Comparison of ENCODE assay signal across 9 cellular contexts in the genomic region with DNA sequence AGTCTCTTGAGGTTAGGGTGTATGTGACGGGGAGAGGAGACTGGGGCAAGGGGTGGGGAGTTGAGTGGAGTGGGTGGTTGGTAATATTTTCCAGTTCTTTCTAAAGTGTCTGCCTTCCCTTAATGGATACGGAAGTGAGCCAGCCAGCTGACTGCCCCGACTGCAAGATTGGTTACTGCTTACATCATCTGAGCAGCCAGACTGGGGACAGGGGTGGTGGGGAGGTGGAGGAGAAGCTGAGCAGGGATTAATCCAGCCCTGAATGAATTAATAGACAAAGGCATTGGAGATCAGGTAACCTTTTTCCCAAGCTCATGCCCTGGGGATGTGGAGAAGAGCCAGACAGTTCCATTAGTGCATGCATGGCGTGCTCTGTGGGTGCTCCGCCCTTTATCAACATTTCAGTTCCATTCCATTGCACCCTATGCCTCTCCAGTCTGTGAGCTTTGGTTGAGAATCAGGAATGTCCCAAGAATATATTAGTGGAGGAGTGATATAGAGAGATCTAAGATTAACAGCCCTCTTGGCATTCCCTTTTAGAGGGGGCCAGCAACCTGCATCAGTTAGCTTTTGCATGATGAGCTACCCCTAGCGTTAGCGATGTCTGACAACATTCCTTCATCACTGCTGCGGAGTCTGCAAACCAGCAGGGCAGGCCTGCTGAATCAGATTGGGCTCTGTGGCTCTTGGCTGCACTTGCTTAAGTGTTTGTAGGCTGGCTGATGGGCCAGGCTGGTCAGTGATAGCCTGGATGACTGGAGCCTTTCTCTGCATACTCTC.
A peak's percentile ranks its signal among the peaks of the same experiment; 100 is the strongest.
DNase-seq lines count a peak whose midpoint lies in the region; ATAC-seq and TF ChIP-seq lines count a peak whose summit lies in the region.
"Had no signal": no experiment of that assay in that cellular context is flagged by ENCODE, and none has a peak within 500 bp of the region (broad histone marks: within the 10 kb centered on the region; RNA-seq: fewer than 3 reads in every experiment).

No MANE protein-coding gene starts in this region.

- peak overlapping the region in 1 of 2 experiments; percentile 12 for H2BK12ac ChIP-seq in mesenchymal stem cell (ENCODE audit: low read length in 2 of 2)

- no peak overlapping the region for H3K14ac ChIP-seq in mesenchymal stem cell (ENCODE audit: low read length in 2 of 2)

- H3K27me3 ChIP-seq in mammary epithelial cell (ENCODE audit: insufficient read depth, low read length): no peaks in the 10 kb centered on the region
- no peaks in the 10 kb centered on the region for H3K27me3 ChIP-seq in mesenchymal stem cell (ENCODE audit: control insufficient read depth in 1 of 2, insufficient read depth in 1 of 2, low read length in 2 of 2)
- H3K27me3 ChIP-seq in CD8-positive, alpha-beta T cell (ENCODE audit: insufficient read depth, low read length): no peaks in the 10 kb centered on the region

- no TSS peak for BruUV-seq in mammary epithelial cell (replicated peaks; lab: Mats Ljungman, UMichigan)

- H4K91ac ChIP-seq in mesenchymal stem cell (ENCODE audit: low read length): peak overlapping the region; percentile 28

- H2BK5ac ChIP-seq in mesenchymal stem cell (ENCODE audit: low read depth, low read length, poor library complexity, severe bottlenecking): no peak overlapping the region

- H2AFZ ChIP-seq in mammary epithelial cell (ENCODE audit: low read depth, low read length): peak overlapping the region; percentile 65
- no peak overlapping the region for H2AFZ ChIP-seq in mesenchymal stem cell (ENCODE audit: low read depth, low read length)

- no peaks in the 10 kb centered on the region for H3K4me1 ChIP-seq in mammary epithelial cell (ENCODE audit: insufficient read depth, low read length)
- H3K4me1 ChIP-seq in mesenchymal stem cell (ENCODE audit: control insufficient read depth, insufficient read depth, low read depth, low read length): no peaks in the 10 kb centered on the region
- no peaks in the 10 kb centered on the region for H3K4me1 ChIP-seq in CD8-positive, alpha-beta T cell (ENCODE audit: insufficient read depth, low read length)

- peak overlapping the region; percentile 18 for H3K4me2 ChIP-seq in mammary epithelial cell (ENCODE audit: insufficient read depth, low read depth, low read length)
- no peak overlapping the region for H3K4me2 ChIP-seq in mesenchymal stem cell (ENCODE audit: low read length, poor library complexity, severe bottlenecking)

- H3K9ac ChIP-seq in mammary epithelial cell (ENCODE audit: insufficient read depth, low read length): no peak overlapping the region
- peak overlapping the region; percentile 20 for H3K9ac ChIP-seq in mesenchymal stem cell (ENCODE audit: low read length)

- WGBS in mammary epithelial cell (ENCODE audit: low coverage, missing lambda C conversion rate): 34% methylated on average over 8 of the region's 8 CpGs
- WGBS in mesenchymal stem cell: 70% methylated on average over 6 of the region's 8 CpGs

- no peaks in the 10 kb centered on the region for H3K4me1 Mint-ChIP-seq in CD8-positive, alpha-beta T cell (ENCODE audit: low read depth)
- H3K4me1 Mint-ChIP-seq: central memory CD8-positive, alpha-beta T cell had no signal

- no peaks in the 10 kb centered on the region for H3K27me3 Mint-ChIP-seq in CD8-positive, alpha-beta T cell (ENCODE audit: low read depth)

- H3K9me3 ChIP-seq in mammary epithelial cell (replicated peaks; ENCODE audit: insufficient read depth, low read length): no peaks in the 10 kb centered on the region
- no peaks in the 10 kb centered on the region for H3K9me3 ChIP-seq in mesenchymal stem cell (ENCODE audit: control insufficient read depth, low read length)
- no peaks in the 10 kb centered on the region for H3K9me3 ChIP-seq in CD8-positive, alpha-beta T cell (ENCODE audit: low read length)

- no peaks in the 10 kb centered on the region for H4K20me1 ChIP-seq in mammary epithelial cell (ENCODE audit: insufficient read depth, low read length)

- in situ Hi-C loops in mammary epithelial cell (cut with MboI; ENCODE audit: low sequenced_read_pairs in 2 of 2): no loop called here

- H3K36me3 ChIP-seq in mammary epithelial cell (ENCODE audit: insufficient read depth, low read length) (no peaks in the 10 kb centered on the region), mesenchymal stem cell (ENCODE audit: control insufficient read depth in 1 of 2, insufficient read depth in 2 of 2, low read depth in 1 of 2, low read length in 2 of 2) (no peaks in the 10 kb centered on the region)
- H3K36me3 ChIP-seq in CD8-positive, alpha-beta T cell (ENCODE audit: insufficient read depth, low read length): no peaks in the 10 kb centered on the region

- CTCF ChIA-PET in AG04449 (lab: Yijun Ruan, JAX) (interaction anchor here (0.7 to 2.1 kb wide), 11 partner anchors 9 to 920 kb away, joined by 3 to 14 read pairs (median 5); no protein-coding TSS in a partner anchor), mammary epithelial cell (lab: Charles Lee; ENCODE audit: low non-redundant PET) (interaction anchor here (0.5 kb wide), 1 partner anchor 506 kb away, joined by 5 read pairs; no protein-coding TSS in a partner anchor)
- CTCF ChIA-PET in CD8-positive, alpha-beta T cell (lab: Charles Lee): no interaction called here

- no peak overlapping the region for H3K27ac Mint-ChIP-seq in CD8-positive, alpha-beta T cell

- H3K27ac ChIP-seq in mammary epithelial cell (ENCODE audit: insufficient read depth, low read depth, low read length) (no peak overlapping the region), mesenchymal stem cell (ENCODE audit: low read length, poor library complexity, severe bottlenecking) (no peak overlapping the region)
- H3K27ac ChIP-seq in CD8-positive, alpha-beta T cell (ENCODE audit: low read depth, low read length): no peak overlapping the region

- H2BK15ac ChIP-seq in mesenchymal stem cell (ENCODE audit: low read depth, poor library complexity, severe bottlenecking): no peak overlapping the region

- no peaks in the 10 kb centered on the region for H3K79me2 ChIP-seq in mammary epithelial cell (ENCODE audit: insufficient read depth, low read length)

- no peak for DNase-seq in AG04449 (ENCODE audit: low read depth, low spot score)
- peak; percentile 16 for DNase-seq in NCI-H2029 treated with DMSO at 0.1 percent for 48 hours (lab: John Stamatoyannopoulos, UW)
- peak; percentile 32 for DNase-seq in mammary epithelial cell
- peak; percentile 78 for DNase-seq in mesenchymal stem cell
- DNase-seq in CD8-positive, alpha-beta T cell: no peak
- DNase-seq in activated T-cell treated with anti-CD3 and anti-CD28 coated beads for 4 hours: no peak

- POLR2A ChIA-PET in AG04449 (lab: Yijun Ruan, JAX): interaction anchor here (1.1 to 1.8 kb wide), 2 partner anchors 17 to 313 kb away, joined by 3 to 11 read pairs; no protein-coding TSS in a partner anchor
- POLR2A ChIA-PET in CD8-positive, alpha-beta T cell (lab: Charles Lee): no interaction called here

- H3K36me3 Mint-ChIP-seq in CD8-positive, alpha-beta T cell: no peaks in the 10 kb centered on the region

- H3K4ac ChIP-seq in mesenchymal stem cell (ENCODE audit: low read depth in 1 of 2, low read length in 2 of 2): no peak overlapping the region

- no peak for ATAC-seq in CD8-positive, alpha-beta T cell
- ATAC-seq in GM21423 (IDR thresholded peaks at IDR 0.05; ENCODE audit: unreplicated experiment) (no peak), HG03521 (IDR thresholded peaks at IDR 0.05; ENCODE audit: unreplicated experiment) (no peak)

- H3K4me3 ChIP-seq in AG04449 (ENCODE audit: low read depth, low read length): no peak overlapping the region
- no peak overlapping the region for H3K4me3 ChIP-seq in mammary epithelial cell (replicated peaks in 1 of 3; ENCODE audit: insufficient read depth in 1 of 3, low read depth in 2 of 3, low read length in 3 of 3)
- H3K4me3 ChIP-seq in mesenchymal stem cell (ENCODE audit: insufficient read depth in 1 of 2, low read depth in 1 of 2, low read length in 2 of 2): no peak overlapping the region
- no peak overlapping the region for H3K4me3 ChIP-seq in CD8-positive, alpha-beta T cell (ENCODE audit: low read depth, low read length)

- no peak overlapping the region for H3K23ac ChIP-seq in mesenchymal stem cell (ENCODE audit: low read length in 2 of 2)

- no peak overlapping the region for H2AK5ac ChIP-seq in mesenchymal stem cell (ENCODE audit: low read length, severe bottlenecking)

- H4K8ac ChIP-seq in mesenchymal stem cell (ENCODE audit: low read length): peak overlapping the region; percentile 31

- TF ChIP-seq CTCF in AG04449 (IDR thresholded peaks at IDR 0.05; ENCODE audit: insufficient read depth, low read length, missing control alignments): peak; percentile 2
- peak in 1 of 2 donors; percentile 33 for TF ChIP-seq CTCF in mammary epithelial cell (conservative IDR thresholded peaks at IDR 0.05 in 1 of 2, IDR thresholded peaks at IDR 0.05 in 1 of 2; ENCODE audit: extremely low read depth in 1 of 2, insufficient read depth in 1 of 2, low read depth in 1 of 2, low read length in 2 of 2)
- no peak for TF ChIP-seq CTCF in CD8-positive, alpha-beta T cell (IDR thresholded peaks at IDR 0.05)

- H3K9me3 Mint-ChIP-seq in CD8-positive, alpha-beta T cell: no peaks in the 10 kb centered on the region
- H3K9me3 Mint-ChIP-seq: central memory CD8-positive, alpha-beta T cell had no signal

- H3K79me1 ChIP-seq in mesenchymal stem cell (replicated peaks; ENCODE audit: low read length, poor library complexity, severe bottlenecking): no peaks in the 10 kb centered on the region

- H2BK120ac ChIP-seq in mesenchymal stem cell (ENCODE audit: low read depth, low read length): peak overlapping the region; percentile 52

- peak overlapping the region; percentile 9 to 20 for H3K18ac ChIP-seq in mesenchymal stem cell (ENCODE audit: low read depth in 1 of 2, low read length in 2 of 2)

- no peak overlapping the region for H3K4me3 Mint-ChIP-seq in CD8-positive, alpha-beta T cell
- H3K4me3 Mint-ChIP-seq: central memory CD8-positive, alpha-beta T cell had no signal

- intact Hi-C loops in mammary epithelial cell (cut with micrococcal nuclease): no loop called here
- intact Hi-C loops in CD8-positive, alpha-beta T cell (cut with DNase I, micrococcal nuclease): no loop called here

- dilution Hi-C loops in mammary epithelial cell (cut with HindIII; ENCODE audit: low sequenced_read_pairs): no loop called here

Comparison
In these comparisons a context has a peak if more than half of its experiments do, and no peak if none do; other contexts are left out.
1. DNase-seq: peak in NCI-H2029 treated with DMSO at 0.1 percent for 48 hours (single experiment), mammary epithelial cell (single experiment) and mesenchymal stem cell (single experiment); none in AG04449 (single experiment), CD8-positive, alpha-beta T cell (0 of 7) and activated T-cell treated with anti-CD3 and anti-CD28 coated beads for 4 hours (single experiment).